Comparison of ENCODE assay signal across 20 cellular contexts in the genomic region with DNA sequence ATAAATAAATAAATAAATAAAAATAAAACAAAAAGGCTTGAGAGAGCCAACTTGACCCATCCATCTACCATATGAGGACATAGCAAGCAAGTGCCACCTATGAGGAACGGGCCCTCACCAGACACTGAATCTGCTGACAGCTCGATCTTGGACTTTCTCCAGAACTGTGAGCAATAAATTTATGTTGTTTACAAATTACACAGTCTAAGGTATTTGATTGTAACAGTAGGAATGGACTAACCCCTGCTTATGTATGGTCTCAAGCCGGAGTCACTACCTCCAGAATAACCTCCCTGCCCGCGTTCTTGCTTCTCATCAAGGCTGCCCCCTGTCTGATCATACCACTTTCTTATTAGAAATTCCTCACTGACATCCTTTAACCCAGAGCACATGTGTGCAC. TPM values are rescaled to one million over a fixed set of nuclear protein-coding genes. Genes with fewer than 3 reads are reported as not detected.
DNase-seq lines count a peak whose midpoint lies in the region; ATAC-seq and TF ChIP-seq lines count a peak whose summit lies in the region.
"Had no signal": no experiment of that assay in that cellular context is flagged by ENCODE, and none has a peak within 500 bp of the region (broad histone marks: within the 10 kb centered on the region; RNA-seq: fewer than 3 reads in every experiment).

No MANE protein-coding gene starts in this region.

- peak; percentile 31; the same call in 2 of the 3 replicates for ATAC-seq in RWPE2 (ENCODE audit: low read depth)

- intact Hi-C loops in MCF 10A (cut with micrococcal nuclease) = no loop called here
- intact Hi-C loops in breast epithelium (cut with DNase I; ENCODE audit: low total_unique reads) = no loop called here
- intact Hi-C loops in esophagus muscularis mucosa (cut with DNase I) = no loop called here

- H3K27ac ChIP-seq in breast epithelium (no peak overlapping the region), RWPE2 (ENCODE audit: poor library complexity, severe bottlenecking) (no peak overlapping the region), layer of hippocampus (ENCODE audit: low read depth, low read length) (peak overlapping the region; percentile 94), esophagus muscularis mucosa (replicated peaks in 1 of 4) (no peak overlapping the region)
- H3K27ac ChIP-seq: Peyer's patch had no signal

- H3K4me3 ChIP-seq in breast epithelium (no peak overlapping the region), RWPE2 (ENCODE audit: severe bottlenecking) (no peak overlapping the region), esophagus muscularis mucosa (no peak overlapping the region)
- H3K4me3 ChIP-seq: Peyer's patch had no signal

- no peaks in the 10 kb centered on the region for H3K9me3 Mint-ChIP-seq in MCF 10A (ENCODE audit: unreplicated experiment)

- H3K9me3 ChIP-seq in breast epithelium (no peaks in the 10 kb centered on the region), RWPE2 (ENCODE audit: severe bottlenecking) (no peaks in the 10 kb centered on the region), esophagus muscularis mucosa (no peaks in the 10 kb centered on the region)
- H3K9me3 ChIP-seq: Peyer's patch, SK-N-SH had no signal

- TF ChIP-seq POLR2A in breast epithelium (IDR thresholded peaks at IDR 0.05) (no peak), esophagus muscularis mucosa (IDR thresholded peaks at IDR 0.05; ENCODE audit: low read depth) (no peak)

- H3K4me1 Mint-ChIP-seq in MCF 10A (ENCODE audit: insufficient read depth, unreplicated experiment) = peaks cover 14% of the 10 kb centered on the region

- no peak overlapping the region for H3K27ac Mint-ChIP-seq in MCF 10A (ENCODE audit: low read depth, unreplicated experiment)

- peak; percentile 54 for DNase-seq in MCF 10A (ENCODE audit: unreplicated experiment)
- DNase-seq in breast epithelium (ENCODE audit: low spot score in 2 of 2) = no peak
- DNase-seq in RWPE2 (ENCODE audit: low spot score) = no peak
- no peak for DNase-seq in effector CD8-positive, alpha-beta T cell (lab: John Stamatoyannopoulos, UW)
- no peak for DNase-seq in esophagus muscularis mucosa (ENCODE audit: extremely low spot score)
- DNase-seq in NCI-H1417 (lab: John Stamatoyannopoulos, UW) = no peak
- no peak for DNase-seq in hypothalamus (lab: John Stamatoyannopoulos, UW)
- DNase-seq: C1 segment of cervical spinal cord, IMR-90, Karpas-422, MV-4-11, NCI-H1417 treated with DMSO at 0.1 percent for 48 hours, NCI-H2029 treated with DMSO at 0.1 percent for 48 hours, NCI-H2171 treated with DMSO at 0.1 percent for 48 hours, NCI-H748 treated with DMSO at 0.1 percent for 48 hours, Peyer's patch, SHP77, SK-N-SH had no signal

- BruUV-seq in MCF 10A (replicated peaks; lab: Mats Ljungman, UMichigan) = no TSS peak

- no peaks in the 10 kb centered on the region for H3K27me3 Mint-ChIP-seq in MCF 10A (ENCODE audit: insufficient read depth, unreplicated experiment)

- H3K36me3 ChIP-seq in breast epithelium (no peaks in the 10 kb centered on the region), RWPE2 (ENCODE audit: low read depth) (no peaks in the 10 kb centered on the region), esophagus muscularis mucosa (no peaks in the 10 kb centered on the region)
- H3K36me3 ChIP-seq: Peyer's patch had no signal

- no peaks in the 10 kb centered on the region for H3K4me1 ChIP-seq in breast epithelium
- peaks cover 7% of the 10 kb centered on the region for H3K4me1 ChIP-seq in RWPE2 (ENCODE audit: insufficient read depth, poor library complexity, severe bottlenecking)
- H3K4me1 ChIP-seq in esophagus muscularis mucosa = peaks cover 3 to 13% (median 11%) of the 10 kb centered on the region in 4 donors

- H3K4me3 Mint-ChIP-seq in MCF 10A (ENCODE audit: unreplicated experiment) = no peak overlapping the region

- CTCF ChIA-PET in MCF 10A (lab: Yijun Ruan, JAX) = interaction anchor here (0.6 kb wide), 1 partner anchor 50 kb away, joined by 3 read pairs; no protein-coding TSS in a partner anchor

- no peaks in the 10 kb centered on the region for H3K27me3 ChIP-seq in breast epithelium
- no peaks in the 10 kb centered on the region for H3K27me3 ChIP-seq in RWPE2 (ENCODE audit: insufficient read depth, poor library complexity, severe bottlenecking)
- no peaks in the 10 kb centered on the region for H3K27me3 ChIP-seq in layer of hippocampus (ENCODE audit: control insufficient read depth, insufficient read depth, low read length)
- H3K27me3 ChIP-seq in esophagus muscularis mucosa = no peaks in the 10 kb centered on the region
- H3K27me3 ChIP-seq: Peyer's patch had no signal

- TF ChIP-seq EP300 in esophagus muscularis mucosa (IDR thresholded peaks at IDR 0.05) = no peak

- no peak for TF ChIP-seq CTCF in MCF 10A (IDR thresholded peaks at IDR 0.05; ENCODE audit: unreplicated experiment)
- TF ChIP-seq CTCF in breast epithelium (IDR thresholded peaks at IDR 0.05) = no peak
- no peak for TF ChIP-seq CTCF in RWPE2 (IDR thresholded peaks at IDR 0.05; ENCODE audit: poor library complexity, severe bottlenecking)
- TF ChIP-seq CTCF in esophagus muscularis mucosa (IDR thresholded peaks at IDR 0.05) = no peak

- POLR2A ChIA-PET in MCF 10A (lab: Yijun Ruan, JAX) = no interaction called here

- 83% methylated on average over 5 of the region's 5 CpGs for WGBS in esophagus muscularis mucosa

- no peaks in the 10 kb centered on the region for H3K36me3 Mint-ChIP-seq in MCF 10A (ENCODE audit: insufficient read depth, unreplicated experiment)

RNA-seq across cellular contexts. Expression of gene SLC5A11, which starts 9.9 kb away (rescaled TPM):
- total RNA-seq in MCF 10A (2022) = not detected in 2 replicates
- total RNA-seq in breast epithelium = 1 to 10 TPM in 1 of 3 donors, under 1 TPM in 2; 0.16 to 1.8 (median 0.66) TPM
- not detected for total RNA-seq in esophagus muscularis mucosa
- total RNA-seq: NCI-H460 had no signal
